In the genomic region with DNA sequence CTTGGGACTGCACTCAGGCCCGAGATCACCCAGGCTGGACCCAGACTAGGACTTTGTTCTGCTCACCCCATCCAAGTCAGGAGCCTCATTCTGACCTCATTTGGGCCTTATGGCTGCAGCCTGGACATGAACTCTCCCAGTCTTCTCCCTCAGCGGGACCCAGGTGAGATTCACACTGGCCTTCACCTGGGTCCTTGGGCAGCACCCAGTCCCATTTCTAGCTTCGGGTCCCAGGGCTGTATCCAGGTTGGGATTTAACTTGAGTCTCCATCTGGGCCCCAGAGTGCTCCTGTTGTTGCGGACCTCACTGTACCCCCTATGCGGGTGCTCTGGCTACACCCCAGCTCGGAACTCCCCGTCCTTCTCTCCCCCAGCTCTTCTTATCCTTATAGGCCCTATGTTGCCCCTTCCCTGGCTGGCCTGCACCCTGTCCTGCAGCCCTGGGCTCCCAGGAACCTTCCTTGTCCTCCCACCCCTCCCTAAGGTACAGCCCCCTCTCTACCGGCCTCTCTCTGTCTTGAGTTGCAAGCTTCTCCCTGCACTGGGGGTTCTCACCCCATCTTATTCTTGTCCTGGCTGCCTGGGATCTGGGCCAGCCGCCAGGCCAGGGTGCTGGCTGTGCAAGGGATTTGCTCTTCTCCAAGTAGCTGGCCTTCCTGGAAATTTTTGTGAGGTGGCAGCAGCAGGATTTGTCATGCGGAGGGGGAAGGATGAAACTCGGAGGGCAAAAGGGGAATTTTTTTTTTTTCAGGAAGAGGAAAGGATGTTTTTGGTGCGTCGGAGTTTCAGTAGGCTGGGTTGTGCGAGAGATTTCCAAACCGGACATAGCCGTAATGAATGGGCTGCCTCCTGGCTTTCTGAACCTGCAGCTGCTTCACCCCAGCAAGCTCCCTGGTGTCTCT, we compare ENCODE assay signal across 1 cellular context.
A peak's percentile ranks its signal among the peaks of the same experiment; 100 is the strongest.
TF ChIP-seq lines count a peak whose summit lies in the region.

No MANE protein-coding gene starts in this region.

TF ChIP-seq in HEK293T, 16 proteins besides CTCF, POLR2A, EP300 and RAD21:
- TF ChIP-seq ZNF384 (IDR thresholded peaks at IDR 0.05) (no peak), HDGF (IDR thresholded peaks at IDR 0.05; ENCODE audit: borderline replicate concordance) (peak; percentile 33; the same call in 1 of the 2 replicates)
